In the genomic region with DNA sequence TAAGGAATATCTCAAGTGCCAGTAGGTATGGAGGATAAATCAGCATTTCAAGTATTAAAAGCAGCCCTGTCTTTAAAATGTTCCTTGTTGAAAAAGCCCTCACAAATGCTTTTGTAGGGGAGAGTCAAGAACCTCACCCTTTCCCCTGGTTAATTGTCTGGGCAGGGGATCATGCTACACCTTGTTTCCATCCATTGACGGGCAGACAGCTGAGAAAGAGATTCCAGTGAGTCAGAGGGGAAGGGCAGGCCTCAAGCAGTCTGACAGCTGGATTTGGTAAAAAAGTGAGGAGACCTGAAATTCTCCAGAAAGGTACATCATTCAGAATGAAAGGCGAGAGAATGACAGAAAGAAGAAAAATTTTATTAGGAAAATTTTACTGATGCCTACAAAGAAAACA, we compare ENCODE assay signal across 30 cellular contexts.
DNase-seq lines count a peak whose midpoint lies in the region; ATAC-seq, FAIRE-seq and TF ChIP-seq lines count a peak whose summit lies in the region.
"Had no signal": no experiment of that assay in that cellular context is flagged by ENCODE, and none has a peak within 500 bp of the region (broad histone marks: within the 10 kb centered on the region; RNA-seq: fewer than 3 reads in every experiment).

No MANE protein-coding gene starts in this region.

- peak; percentile 91 for FAIRE-seq in keratinocyte (lab: Jason Lieb, UNC)
- FAIRE-seq: A549, frontal cortex, GM12892, small intestine had no signal

- peaks cover 17% of the 10 kb centered on the region for H3K4me1 Mint-ChIP-seq in endodermal cell
- H3K4me1 Mint-ChIP-seq: activated CD4-positive, alpha-beta T cell treated with anti-CD3 and anti-CD28 coated beads for 36 hours; CD4-positive, alpha-beta memory T cell; stimulated activated naive CD8-positive, alpha-beta T cell treated with anti-CD3 and anti-CD28 coated beads, Interleukin-15, amount 100 ng/mL, for 72 hours; T-helper 17 cell had no signal

- H3K9me3 ChIP-seq in cardiac muscle cell (ENCODE audit: low read depth) (no peaks in the 10 kb centered on the region), endodermal cell (ENCODE audit: control insufficient read depth, low read length) (no peaks in the 10 kb centered on the region), keratinocyte (ENCODE audit: control insufficient read depth, low read depth, low read length) (no peaks in the 10 kb centered on the region)
- H3K9me3 ChIP-seq: A549, esophagus squamous epithelium, SK-N-SH, thyroid gland had no signal

- ATAC-seq in Right ventricle myocardium inferior, result no peak
- ATAC-seq: A549; activated CD4-positive, alpha-beta T cell treated with anti-CD3 and anti-CD28 coated beads for 36 hours; left ventricle myocardium superior; natural killer cell treated with Interleukin-12 subunit alpha and Interleukin-12 subunit beta and Interleukin-15 and Interleukin-18, amount 100 ng/mL, for 72 hours; stimulated activated naive CD8-positive, alpha-beta T cell treated with anti-CD3 and anti-CD28 coated beads, Interleukin-15, amount 100 ng/mL, for 72 hours; T-helper 17 cell had no signal

- DNase-seq in cardiac muscle cell (ENCODE audit: low read depth in 1 of 2, low spot score in 1 of 2) (no peak), Right ventricle myocardium inferior (ENCODE audit: missing footprints) (no peak), endodermal cell (peak; percentile 55), keratinocyte (ENCODE audit: low read depth, low spot score) (peak; percentile 13), cerebellum (ENCODE audit: low spot score) (no peak), C1 segment of cervical spinal cord (lab: John Stamatoyannopoulos, UW) (no peak), midbrain (lab: John Stamatoyannopoulos, UW) (no peak), COR-L47 (lab: John Stamatoyannopoulos, UW) (no peak)
- DNase-seq: activated CD4-positive, alpha-beta T cell treated with anti-CD3 and anti-CD28 coated beads for 36 hours; activated CD8-positive, alpha-beta memory T cell treated with anti-CD3 and anti-CD28 coated beads for 24 hours; activated gamma-delta T cell; AML-193; CD4-positive, alpha-beta memory T cell; effector CD8-positive, alpha-beta T cell; esophagus squamous epithelium; HFFc6; left ventricle myocardium superior; NCI-H2081; NCI-H345; SK-N-SH; small intestine; stimulated activated CD4-positive, alpha-beta T cell treated with anti-CD3 and anti-CD28 coated beads, Interleukin-1b, Interleukin-23, amount 100 ng/mL, for 48 hours; stimulated activated CD8-positive, alpha-beta memory T cell treated with anti-CD3 and anti-CD28 coated beads, Interleukin-4, amount 100 ng/mL, for 48 hours; stimulated activated naive CD8-positive, alpha-beta T cell treated with anti-CD3 and anti-CD28 coated beads, Interleukin-15, amount 100 ng/mL, for 72 hours; T-helper 17 cell; thyroid gland had no signal

- H3K27me3 Mint-ChIP-seq in endodermal cell (ENCODE audit: insufficient read depth), result no peaks in the 10 kb centered on the region
- H3K27me3 Mint-ChIP-seq: activated CD4-positive, alpha-beta T cell treated with anti-CD3 and anti-CD28 coated beads for 36 hours; CD4-positive, alpha-beta memory T cell; natural killer cell treated with Interleukin-12 subunit alpha and Interleukin-12 subunit beta and Interleukin-15 and Interleukin-18, amount 100 ng/mL, for 72 hours; stimulated activated naive CD8-positive, alpha-beta T cell treated with anti-CD3 and anti-CD28 coated beads, Interleukin-15, amount 100 ng/mL, for 72 hours; T-helper 17 cell had no signal

- H3K79me2 ChIP-seq in keratinocyte (ENCODE audit: control insufficient read depth, insufficient read depth, low read length), result no peaks in the 10 kb centered on the region

- H3K9me1 ChIP-seq in keratinocyte (ENCODE audit: control insufficient read depth, extremely low read depth, insufficient read depth, low read length), result no peaks in the 10 kb centered on the region

- H3K4me1 ChIP-seq in cardiac muscle cell (ENCODE audit: low read depth), result peaks cover 8% of the 10 kb centered on the region
- peaks cover 4% of the 10 kb centered on the region for H3K4me1 ChIP-seq in endodermal cell (ENCODE audit: control insufficient read depth, insufficient read depth, low read length)
- H3K4me1 ChIP-seq in keratinocyte (ENCODE audit: control insufficient read depth, extremely low read depth, insufficient read depth, low read length), result peaks cover 11% of the 10 kb centered on the region
- H3K4me1 ChIP-seq: A549, thyroid gland had no signal

- intact Hi-C loops in Right ventricle myocardium inferior (cut with DNase I), result no loop called here

- H3K27me3 ChIP-seq in cardiac muscle cell (no peaks in the 10 kb centered on the region), endodermal cell (ENCODE audit: control insufficient read depth, insufficient read depth, low read length, poor library complexity, severe bottlenecking) (no peaks in the 10 kb centered on the region), keratinocyte (ENCODE audit: control insufficient read depth, extremely low read depth, insufficient read depth, low read length) (no peaks in the 10 kb centered on the region)
- H3K27me3 ChIP-seq: esophagus squamous epithelium, thyroid gland had no signal

- no peak overlapping the region for H3K4me3 Mint-ChIP-seq in endodermal cell
- H3K4me3 Mint-ChIP-seq: activated CD4-positive, alpha-beta T cell treated with anti-CD3 and anti-CD28 coated beads for 36 hours; CD4-positive, alpha-beta memory T cell; HFFc6; natural killer cell treated with Interleukin-12 subunit alpha and Interleukin-12 subunit beta and Interleukin-15 and Interleukin-18, amount 100 ng/mL, for 72 hours; stimulated activated naive CD8-positive, alpha-beta T cell treated with anti-CD3 and anti-CD28 coated beads, Interleukin-15, amount 100 ng/mL, for 72 hours; T-helper 17 cell had no signal

- H3K4me2 ChIP-seq in keratinocyte (ENCODE audit: control insufficient read depth, extremely low read depth, insufficient read depth, low read depth, low read length), result peak overlapping the region; percentile 39
- H3K4me2 ChIP-seq: A549, SK-N-SH had no signal

- peaks cover 12% of the 10 kb centered on the region for H3K36me3 Mint-ChIP-seq in endodermal cell (ENCODE audit: low read depth)
- H3K36me3 Mint-ChIP-seq: natural killer cell treated with Interleukin-12 subunit alpha and Interleukin-12 subunit beta and Interleukin-15 and Interleukin-18, amount 100 ng/mL, for 72 hours had no signal

- H2AFZ ChIP-seq in keratinocyte (ENCODE audit: control insufficient read depth, low read length), result no peak overlapping the region

- WGBS in endodermal cell (ENCODE audit: insufficient coverage in 1 of 2, insufficient read length in 1 of 2), 2 experiments, result 38 to 57% methylated on average over 1 to 2 of the region's 2 CpGs

- dilution Hi-C loops in keratinocyte (cut with MboI; ENCODE audit: extremely low pct_ligation_motif_present, low sequenced_read_pairs), result no loop called here

- TF ChIP-seq CTCF in cardiac muscle cell (IDR thresholded peaks at IDR 0.05; ENCODE audit: low read depth, low read length) (no peak), endodermal cell (conservative IDR thresholded peaks at IDR 0.05) (no peak), keratinocyte (optimal IDR thresholded peaks at IDR 0.05 in 1 of 3, IDR thresholded peaks at IDR 0.05 in 1 of 3, conservative IDR thresholded peaks at IDR 0.05 in 1 of 3; ENCODE audit: extremely low read depth in 1 of 3, insufficient read depth in 2 of 3, low read length in 3 of 3) (no peak)

- H3K9ac ChIP-seq in endodermal cell (ENCODE audit: extremely low read depth, low read length, poor library complexity, severe bottlenecking) (no peak overlapping the region), keratinocyte (ENCODE audit: control insufficient read depth, extremely low read depth, insufficient read depth, low read length) (no peak overlapping the region)
- H3K9ac ChIP-seq: SK-N-SH had no signal

- H3K36me3 ChIP-seq in cardiac muscle cell (no peaks in the 10 kb centered on the region), endodermal cell (ENCODE audit: control insufficient read depth, insufficient read depth, low read length) (no peaks in the 10 kb centered on the region), keratinocyte (ENCODE audit: control insufficient read depth in 2 of 2, extremely low read depth in 1 of 2, insufficient read depth in 2 of 2, low read length in 2 of 2) (no peaks in the 10 kb centered on the region)
- H3K36me3 ChIP-seq: esophagus squamous epithelium, thyroid gland had no signal

- no peaks in the 10 kb centered on the region for H4K20me1 ChIP-seq in keratinocyte (ENCODE audit: control insufficient read depth, extremely low read depth, insufficient read depth, low read length)

- H3K4me3 ChIP-seq in cardiac muscle cell (no peak overlapping the region), endodermal cell (ENCODE audit: low read length) (no peak overlapping the region), keratinocyte (ENCODE audit: control insufficient read depth in 2 of 3, extremely low read depth in 1 of 3, insufficient read depth in 2 of 3, low read depth in 1 of 3, low read length in 3 of 3) (peak overlapping the region in 1 of 3 experiments; percentile 4)
- H3K4me3 ChIP-seq: A549, esophagus squamous epithelium, thyroid gland had no signal

- peak overlapping the region; percentile 52 for H3K27ac Mint-ChIP-seq in endodermal cell
- H3K27ac Mint-ChIP-seq: activated CD4-positive, alpha-beta T cell treated with anti-CD3 and anti-CD28 coated beads for 36 hours; CD4-positive, alpha-beta memory T cell; HFFc6; natural killer cell treated with Interleukin-12 subunit alpha and Interleukin-12 subunit beta and Interleukin-15 and Interleukin-18, amount 100 ng/mL, for 72 hours; stimulated activated naive CD8-positive, alpha-beta T cell treated with anti-CD3 and anti-CD28 coated beads, Interleukin-15, amount 100 ng/mL, for 72 hours; T-helper 17 cell had no signal

- H3K27ac ChIP-seq in cardiac muscle cell (peak overlapping the region; percentile 18), endodermal cell (ENCODE audit: low read depth, low read length) (no peak overlapping the region), keratinocyte (ENCODE audit: control insufficient read depth, insufficient read depth, low read length) (peak overlapping the region; percentile 39)
- H3K27ac ChIP-seq: A549, thyroid gland had no signal

- no peaks in the 10 kb centered on the region for H3K9me3 Mint-ChIP-seq in endodermal cell
- H3K9me3 Mint-ChIP-seq: HFFc6 had no signal

Comparison
In these comparisons a context has a peak if more than half of its experiments do, and no peak if none do; other contexts are left out.
1. DNase-seq: peak in endodermal cell (single experiment) and keratinocyte (single experiment); none in cardiac muscle cell (0 of 2), Right ventricle myocardium inferior (single experiment), cerebellum (single experiment), C1 segment of cervical spinal cord (0 of 14), midbrain (single experiment) and COR-L47 (single experiment).